In genomic region chr5:79512692-79513518, GRCh38 we compare ENCODE assay signal across 8 cellular contexts. TPM values are rescaled to one million over a fixed set of nuclear protein-coding genes. Genes with fewer than 3 reads are reported as not detected.
DNase-seq lines count a peak whose midpoint lies in the region; ATAC-seq and TF ChIP-seq lines count a peak whose summit lies in the region.

No MANE protein-coding gene starts in this region.

- H3K4me3 ChIP-seq in body of pancreas (peak overlapping the region; percentile 63 to 67), subcutaneous abdominal adipose tissue (ENCODE audit: low read depth in 1 of 5, low read length in 5 of 5) (peak overlapping the region; percentile 84 to 94 (median 89))

- intact Hi-C loops in body of pancreas (cut with DNase I) = no loop called here

- H3K9me3 ChIP-seq in body of pancreas = no peaks in the 10 kb centered on the region
- H3K9me3 ChIP-seq in subcutaneous abdominal adipose tissue (ENCODE audit: control insufficient read depth in 5 of 5, low read length in 5 of 5) = no peaks in the 10 kb centered on the region

- no peak for TF ChIP-seq CTCF in body of pancreas (IDR thresholded peaks at IDR 0.05)

- TF ChIP-seq POLR2A in body of pancreas (IDR thresholded peaks at IDR 0.05) = no peak

- peak overlapping the region in 4 of 5 donors; percentile 29 to 74 (median 50) for H3K9ac ChIP-seq in subcutaneous abdominal adipose tissue (ENCODE audit: low read length in 5 of 5)

- H3K4me1 ChIP-seq in body of pancreas = peaks cover 7% of the 10 kb centered on the region
- H3K4me1 ChIP-seq in subcutaneous abdominal adipose tissue (ENCODE audit: control insufficient read depth in 5 of 5, insufficient read depth in 5 of 5, low read length in 5 of 5) = peaks cover 0 to 30% (median 20%) of the 10 kb centered on the region in 5 donors

- 1 to 2% methylated on average over 33 to 35 of the region's 35 CpGs for WGBS in body of pancreas, 2 donors

- peak overlapping the region; percentile 93 to 97 (median 94) for H3K27ac ChIP-seq in body of pancreas
- peak overlapping the region; percentile 64 for H3K27ac ChIP-seq in subcutaneous abdominal adipose tissue (ENCODE audit: low read depth, low read length)

- H3K27me3 ChIP-seq in body of pancreas = no peaks in the 10 kb centered on the region
- H3K27me3 ChIP-seq in subcutaneous abdominal adipose tissue (ENCODE audit: control insufficient read depth in 5 of 5, insufficient read depth in 4 of 5, low read length in 5 of 5) = peaks cover 0 to 15% (median 5%) of the 10 kb centered on the region in 5 donors

- peak; percentile 3 for ATAC-seq in body of pancreas

- no peaks in the 10 kb centered on the region for H3K36me3 ChIP-seq in body of pancreas (replicated peaks in 1 of 2; ENCODE audit: insufficient read depth in 1 of 2, low read depth in 2 of 2)
- no peaks in the 10 kb centered on the region for H3K36me3 ChIP-seq in subcutaneous abdominal adipose tissue (ENCODE audit: control insufficient read depth in 5 of 5, insufficient read depth in 5 of 5, low read length in 5 of 5)

- DNase-seq in activated T-cell treated with anti-CD3 and anti-CD28 coated beads for 48 hours (ENCODE audit: low read depth) (peak; percentile 2), NCI-H146 treated with DMSO at 0.1 percent for 48 hours (lab: John Stamatoyannopoulos, UW; ENCODE audit: unreplicated experiment) (peak; percentile 42), body of pancreas (peak in 1 of 4 donors; percentile 18), kidney tubule cell (ENCODE audit: low spot score) (peak; percentile 43), NOMO-1 treated with DMSO at 0.1 percent for 48 hours (lab: John Stamatoyannopoulos, UW; ENCODE audit: unreplicated experiment) (no peak), DMS153 (lab: John Stamatoyannopoulos, UW) (no peak)
- no peak for DNase-seq in activated T-cell treated with anti-CD3 and anti-CD28 coated beads, Interleukin-2, amount 50 U/mL, for 1 hour

RNA-seq across cellular contexts. Expression of gene HOMER1, which starts 1.0 kb away (rescaled TPM):
- total RNA-seq in body of pancreas = 10 to 100 TPM in 1 of 2 donors, 1 to 10 TPM in 1; 1.6 to 11.9 TPM

Comparison
In these comparisons a context has a peak if more than half of its experiments do, and no peak if none do; other contexts are left out.
1. DNase-seq: peak in activated T-cell treated with anti-CD3 and anti-CD28 coated beads for 48 hours (single experiment), NCI-H146 treated with DMSO at 0.1 percent for 48 hours (single experiment) and kidney tubule cell (single experiment); none in activated T-cell treated with anti-CD3 and anti-CD28 coated beads, Interleukin-2, amount 50 U/mL, for 1 hour (single experiment), NOMO-1 treated with DMSO at 0.1 percent for 48 hours (single experiment) and DMS153 (single experiment).